ENCODE assay signal across 27 cellular contexts in the genomic region with DNA sequence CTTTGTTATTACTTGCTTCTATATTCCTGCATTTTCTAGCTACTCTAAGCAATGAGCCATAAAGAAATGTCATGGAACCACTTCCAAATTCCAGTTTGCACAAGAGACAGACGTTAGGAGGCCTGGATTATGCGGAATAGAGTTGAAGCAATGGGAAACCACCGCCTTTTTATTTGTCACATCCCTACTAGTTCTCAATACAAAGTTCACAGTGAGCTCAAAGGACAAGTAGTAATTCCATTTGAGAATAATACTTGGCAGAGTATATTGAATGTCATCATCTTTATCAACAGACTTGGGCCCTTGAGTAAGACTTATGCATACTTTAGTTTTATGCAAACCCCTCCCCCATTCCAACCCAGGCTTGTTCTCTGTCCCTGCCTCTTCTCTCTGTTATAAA. TPM values are rescaled to one million over a fixed set of nuclear protein-coding genes. Genes with fewer than 3 reads are reported as not detected.
DNase-seq lines count a peak whose midpoint lies in the region; ATAC-seq, FAIRE-seq and TF ChIP-seq lines count a peak whose summit lies in the region.
"Had no signal": no experiment of that assay in that cellular context is flagged by ENCODE, and none has a peak within 500 bp of the region (broad histone marks: within the 10 kb centered on the region; RNA-seq: fewer than 3 reads in every experiment).

No MANE protein-coding gene starts in this region.

- no peak overlapping the region for H3K4me3 ChIP-seq in ACC112 (ENCODE audit: low read depth, low read length)
- H3K4me3 ChIP-seq in pancreas: no peak overlapping the region
- H3K4me3 ChIP-seq: A549; BLaER1 treated with 17β-estradiol and CSF1 and Interleukin-3, amounts not matched to agents 10 nM and 100 nM; breast epithelium; K562; spleen had no signal

- H3K4me1 ChIP-seq in ACC112 (ENCODE audit: control insufficient read depth, insufficient read depth, low read length, unreplicated experiment) (peaks cover 15% of the 10 kb centered on the region), pancreas (no peaks in the 10 kb centered on the region)
- H3K4me1 ChIP-seq: A549; BLaER1 treated with 17β-estradiol and CSF1 and Interleukin-3, amounts not matched to agents 10 nM and 100 nM; breast epithelium; spleen had no signal

- peak; percentile 23 for FAIRE-seq in pancreas (lab: Jason Lieb, UNC)
- FAIRE-seq: A549, GM18507, H54, K562 had no signal

- peak; percentile 95 for DNase-seq in NCI-H460 (ENCODE audit: extremely low read depth, low read depth)
- DNase-seq in glomerular visceral epithelial cell (ENCODE audit: extremely low spot score): peak; percentile 29
- no peak for DNase-seq in pancreas
- no peak for DNase-seq in activated naive CD4-positive, alpha-beta T cell treated with anti-CD3 and anti-CD28 coated beads, Interleukin-2, amount 50 U/mL, for 72 hours (ENCODE audit: low spot score in 2 of 2)
- DNase-seq in amygdala (lab: John Stamatoyannopoulos, UW): no peak
- no peak for DNase-seq in NCI-H524 (lab: John Stamatoyannopoulos, UW)
- DNase-seq: activated CD4-positive, alpha-beta T cell treated with anti-CD3 and anti-CD28 coated beads for 4 hours; activated naive CD8-positive, alpha-beta T cell treated with anti-CD3 and anti-CD28 coated beads, Interleukin-2, amount 10 ng/mL, durations not matched to agents 7 days and 5 days; dermis blood vessel endothelial cell; foreskin fibroblast; NCI-H1694; NCI-H82; SIG-M5; spleen; T-helper 1 cell had no signal

- H3K27ac ChIP-seq in ACC112 (ENCODE audit: low read depth, low read length) (peak overlapping the region; percentile 78), pancreas (no peak overlapping the region)
- H3K27ac ChIP-seq: A549; BLaER1 treated with 17β-estradiol and CSF1 and Interleukin-3, amounts not matched to agents 10 nM and 100 nM; breast epithelium; spleen had no signal

- H3K36me3 ChIP-seq in ACC112 (ENCODE audit: insufficient read depth, low read length) (no peaks in the 10 kb centered on the region), pancreas (no peaks in the 10 kb centered on the region)
- H3K36me3 ChIP-seq: BLaER1 treated with 17β-estradiol and CSF1 and Interleukin-3, amounts not matched to agents 10 nM and 100 nM; breast epithelium; spleen had no signal

- ATAC-seq in pancreas (peak in 1 of 4 donors; percentile 61), GM21529 (IDR thresholded peaks at IDR 0.05; ENCODE audit: unreplicated experiment) (no peak)
- ATAC-seq in activated naive CD4-positive, alpha-beta T cell treated with anti-CD3 and anti-CD28 coated beads, Interleukin-2, amount 50 U/mL, for 72 hours: no peak
- ATAC-seq: A549, K562 had no signal

- intact Hi-C loops in pancreas (cut with DNase I): no loop called here

- H3K27me3 ChIP-seq in ACC112 (ENCODE audit: insufficient read depth, low read length) (no peaks in the 10 kb centered on the region), pancreas (no peaks in the 10 kb centered on the region)
- H3K27me3 ChIP-seq: BLaER1 treated with 17β-estradiol and CSF1 and Interleukin-3, amounts not matched to agents 10 nM and 100 nM; breast epithelium; spleen had no signal

- TF ChIP-seq CTCF in pancreas (IDR thresholded peaks at IDR 0.05): no peak

- H3K9me3 ChIP-seq in pancreas: no peaks in the 10 kb centered on the region
- H3K9me3 ChIP-seq: A549; BLaER1 treated with 17β-estradiol and CSF1 and Interleukin-3, amounts not matched to agents 10 nM and 100 nM had no signal

- H3K36me3 Mint-ChIP-seq in activated naive CD4-positive, alpha-beta T cell treated with anti-CD3 and anti-CD28 coated beads, Interleukin-2, amount 50 U/mL, for 72 hours: no peaks in the 10 kb centered on the region
- H3K36me3 Mint-ChIP-seq: activated naive CD8-positive, alpha-beta T cell treated with anti-CD3 and anti-CD28 coated beads, Interleukin-2, amount 10 ng/mL, durations not matched to agents 7 days and 5 days had no signal

- H2AFZ ChIP-seq in ACC112 (ENCODE audit: low read length, unreplicated experiment): no peak overlapping the region

- no peak overlapping the region for H3K27ac Mint-ChIP-seq in activated naive CD4-positive, alpha-beta T cell treated with anti-CD3 and anti-CD28 coated beads, Interleukin-2, amount 50 U/mL, for 72 hours
- H3K27ac Mint-ChIP-seq: activated naive CD8-positive, alpha-beta T cell treated with anti-CD3 and anti-CD28 coated beads, Interleukin-2, amount 10 ng/mL, durations not matched to agents 7 days and 5 days; progenitor cell of endocrine pancreas had no signal

- WGBS in pancreas, 2 donors: 73 to 87% methylated on average over 3 of the region's 3 CpGs

- no peaks in the 10 kb centered on the region for H3K79me2 ChIP-seq in ACC112 (ENCODE audit: control insufficient read depth, insufficient read depth, low read length, unreplicated experiment)

- peaks cover 7 to 8% of the 10 kb centered on the region in 2 donors for H3K9me3 Mint-ChIP-seq in activated naive CD4-positive, alpha-beta T cell treated with anti-CD3 and anti-CD28 coated beads, Interleukin-2, amount 50 U/mL, for 72 hours

RNA-seq across cellular contexts. Expression of gene SLC15A5, which starts 3.7 kb away (rescaled TPM):
- 1.3 and 1.6 TPM in 2 replicates for total RNA-seq in NCI-H460 (2014; rRNA removed; shearing (Covaris generic))
- 0.39 and 0.93 TPM in 2 replicates for polyA plus RNA-seq in NCI-H460 (2014; cell fraction: nucleus; rRNA removed)
- not detected for total RNA-seq in pancreas
- not detected for polyA plus RNA-seq in pancreas
- total RNA-seq in activated naive CD4-positive, alpha-beta T cell treated with anti-CD3 and anti-CD28 coated beads, Interleukin-2, amount 50 U/mL, for 72 hours: not detected
- total RNA-seq: activated naive CD8-positive, alpha-beta T cell treated with anti-CD3 and anti-CD28 coated beads, Interleukin-2, amount 10 ng/mL, durations not matched to agents 7 days and 5 days; breast epithelium; dermis blood vessel endothelial cell; K562; kidney epithelial cell; progenitor cell of endocrine pancreas; spleen; urinary bladder had no signal
- polyA plus RNA-seq: A549, K562, neural cell, spleen, urinary bladder had no signal

Comparison
In these comparisons a context has a peak if more than half of its experiments do, and no peak if none do; other contexts are left out.
1. DNase-seq: peak in NCI-H460 (single experiment) and glomerular visceral epithelial cell (single experiment); none in pancreas (0 of 6), activated naive CD4-positive, alpha-beta T cell treated with anti-CD3 and anti-CD28 coated beads, Interleukin-2, amount 50 U/mL, for 72 hours (0 of 2), amygdala (0 of 56) and NCI-H524 (0 of 2).